ENCODE assay signal across 22 cellular contexts in genomic region chrX:150475466-150475865, GRCh38.
DNase-seq lines count a peak whose midpoint lies in the region; ATAC-seq and TF ChIP-seq lines count a peak whose summit lies in the region.
"Had no signal": no experiment of that assay in that cellular context is flagged by ENCODE, and none has a peak within 500 bp of the region (broad histone marks: within the 10 kb centered on the region; RNA-seq: fewer than 3 reads in every experiment).

No MANE protein-coding gene starts in this region.

- H2AK5ac ChIP-seq in IMR-90 (ENCODE audit: low read depth, low read length), result no peak overlapping the region; the same call in 1 of the 2 replicates

- peak overlapping the region; percentile 10; the same call in 1 of the 2 replicates for H4K5ac ChIP-seq in IMR-90 (ENCODE audit: low read depth, low read length)

- intact Hi-C loops in IMR-90 (cut with micrococcal nuclease), result no loop called here

- H3K23ac ChIP-seq in IMR-90 (ENCODE audit: low read depth, low read length), result 0 out of 2 replicates have a peak overlapping the region, but pooled peaks have one; percentile 61

- POLR2A ChIA-PET in IMR-90 (lab: Charles Lee; ENCODE audit: unreplicated experiment), result no interaction called here

- H3K4me3 ChIP-seq in IMR-90 (ENCODE audit: insufficient read depth, low read depth, low read length) (no peak overlapping the region), adipocyte (ENCODE audit: low read length) (no peak overlapping the region), fibroblast of the aortic adventitia (ENCODE audit: low read depth, low read length) (no peak overlapping the region)
- H3K4me3 ChIP-seq: K562 had no signal

- H3K79me1 ChIP-seq in IMR-90 (ENCODE audit: low read depth in 1 of 2, low read length in 2 of 2), result peaks cover 0 to 13% of the 10 kb centered on the region in 2 experiments; a peak in 2 of 4 replicates

- ATAC-seq in IMR-90 (ENCODE audit: low read depth), result no peak
- ATAC-seq: HCT116, K562, PC-3 had no signal

- H3K14ac ChIP-seq in IMR-90 (replicated peaks; ENCODE audit: low read depth, low read length), result peak overlapping the region; percentile 29; the same call in 1 of the 2 replicates

- in situ Hi-C loops in IMR-90 (cut with MboI; ENCODE audit: low sequenced_read_pairs), result loop anchor here (25.0 kb wide), 1 partner anchor 513 kb away; no protein-coding TSS in a partner anchor

- H2BK120ac ChIP-seq in IMR-90 (ENCODE audit: low read depth, low read length), result peak overlapping the region; percentile 52; the same call in 1 of the 2 replicates

- TF ChIP-seq POLR2A in IMR-90 (IDR thresholded peaks at IDR 0.05; ENCODE audit: low read depth, low read length), result no peak

- H3K56ac ChIP-seq in IMR-90 (ENCODE audit: extremely low read depth, insufficient read depth, low read length), result no peak overlapping the region

- no peak overlapping the region for H3K9ac ChIP-seq in IMR-90 (ENCODE audit: low read depth, low read length)
- H3K9ac ChIP-seq in adipocyte (ENCODE audit: low read length), result no peak overlapping the region

- H2AFZ ChIP-seq in IMR-90 (replicated peaks; ENCODE audit: low read length, poor library complexity), result no peak overlapping the region

- no peak overlapping the region for H2BK15ac ChIP-seq in IMR-90 (ENCODE audit: low read depth, low read length)

- TF ChIP-seq RAD21 in IMR-90 (IDR thresholded peaks at IDR 0.05; ENCODE audit: low read length), result no peak

- peak; percentile 7 for DNase-seq in IMR-90
- peak; percentile 39 for DNase-seq in adipocyte (ENCODE audit: low read depth)
- peak; percentile 37 for DNase-seq in fibroblast of the aortic adventitia (ENCODE audit: low read depth)
- peak; percentile 32 for DNase-seq in stromal cell of bone marrow (ENCODE audit: low read depth)
- no peak for DNase-seq in GM19238 (ENCODE audit: insufficient read length, low spot score)
- no peak for DNase-seq in activated naive CD4-positive, alpha-beta T cell treated with Interleukin-2 at 50 U/mL for 16 hours
- no peak for DNase-seq in activated CD4-positive, CD25-positive, alpha-beta regulatory T cell treated with anti-CD3 and anti-CD28 coated beads, Interleukin-2, amount 50 U/mL, for 72 hours
- DNase-seq: Caco-2; CD4-positive, alpha-beta T cell; DMS153; GF-D8; GOT3; NCI-H1048; NCI-H1436; NCI-H1930; NCI-H226; NCI-H524 treated with DMSO at 0.1 percent for 48 hours; PC-3; RPMI8226; SIG-M5 had no signal

- no peaks in the 10 kb centered on the region for H3K9me3 ChIP-seq in IMR-90 (ENCODE audit: control insufficient read depth, insufficient read depth, low read length)
- no peaks in the 10 kb centered on the region for H3K9me3 ChIP-seq in adipocyte (ENCODE audit: control insufficient read depth, low read length)
- H3K9me3 ChIP-seq: Caco-2 had no signal

- peak overlapping the region; percentile 17; the same call in 1 of the 2 replicates for H4K91ac ChIP-seq in IMR-90 (ENCODE audit: insufficient read depth, low read depth, low read length)

- H3K4me1 ChIP-seq in IMR-90 (ENCODE audit: control insufficient read depth, insufficient read depth, low read length), result peaks cover 5% of the 10 kb centered on the region; the same call in 1 of the 2 replicates
- H3K4me1 ChIP-seq in adipocyte (ENCODE audit: control insufficient read depth, insufficient read depth, low read length), result peaks cover 23% of the 10 kb centered on the region
- H3K4me1 ChIP-seq: Caco-2 had no signal

- no TSS peak for BruUV-seq in IMR-90 (replicated peaks; lab: Mats Ljungman, UMichigan)

- dilution Hi-C loops in IMR-90 (cut with HindIII; ENCODE audit: low sequenced_read_pairs, unreplicated experiment), result no loop called here

- CTCF ChIA-PET in IMR-90 (lab: Yijun Ruan, JAX), result no interaction called here

- H3K4me2 ChIP-seq in IMR-90 (ENCODE audit: low read depth, low read length), result no peak overlapping the region

- H3K27ac ChIP-seq in IMR-90 (ENCODE audit: insufficient read depth, low read length), result peak overlapping the region; percentile 84; the same call in 1 of the 2 replicates

- TF ChIP-seq CTCF in IMR-90 (conservative IDR thresholded peaks at IDR 0.05; ENCODE audit: low read depth, low read length) (no peak), fibroblast of the aortic adventitia (IDR thresholded peaks at IDR 0.05; ENCODE audit: insufficient read depth, low read length) (no peak)

- H3K4ac ChIP-seq in IMR-90 (ENCODE audit: low read depth, low read length), result peak overlapping the region; percentile 40

- H3K18ac ChIP-seq in IMR-90 (ENCODE audit: low read depth, low read length), result no peak overlapping the region; the same call in 1 of the 2 replicates

- H2BK20ac ChIP-seq in IMR-90 (ENCODE audit: low read depth, low read length), result peak overlapping the region; percentile 49; the same call in 1 of the 2 replicates

- no peak overlapping the region for H2BK5ac ChIP-seq in IMR-90 (ENCODE audit: low read depth, low read length, poor library complexity, severe bottlenecking)

- peaks cover 10% of the 10 kb centered on the region for H3K9me1 ChIP-seq in IMR-90 (ENCODE audit: insufficient read depth, low read length)

- peaks cover 7% of the 10 kb centered on the region for H4K20me1 ChIP-seq in IMR-90 (ENCODE audit: insufficient read depth, low read length)

- WGBS in IMR-90 (ENCODE audit: extremely low coverage in 2 of 2, insufficient read length in 1 of 2), 2 experiments, result no CpG with 5 or more reads among the region's 2 CpGs

- H3K36me3 ChIP-seq in IMR-90 (ENCODE audit: control insufficient read depth, insufficient read depth, low read length) (peaks cover 8% of the 10 kb centered on the region), adipocyte (ENCODE audit: control insufficient read depth, insufficient read depth, low read length, severe bottlenecking) (peaks cover 4% of the 10 kb centered on the region)

- no peak overlapping the region for H2AK9ac ChIP-seq in IMR-90 (replicated peaks; ENCODE audit: low read depth, low read length, poor library complexity)

- 0 out of 4 replicates have a peak overlapping the region, but pooled peaks of 1 of the 2 experiments have one; percentile 9 for H4K8ac ChIP-seq in IMR-90 (ENCODE audit: low read depth in 2 of 2, low read length in 2 of 2)

- H3K27me3 ChIP-seq in IMR-90 (ENCODE audit: control insufficient read depth, insufficient read depth, low read length) (no peaks in the 10 kb centered on the region), adipocyte (replicated peaks; ENCODE audit: control insufficient read depth, insufficient read depth, low read length) (peaks cover 7% of the 10 kb centered on the region)

TF ChIP-seq in IMR-90, 13 proteins besides CTCF, POLR2A, EP300 and RAD21:
- no peak for TF ChIP-seq USF2 (IDR thresholded peaks at IDR 0.05; ENCODE audit: low read depth, low read length)
- no peak for TF ChIP-seq ELK1 (IDR thresholded peaks at IDR 0.05; ENCODE audit: borderline replicate concordance, low read depth, low read length)
- no peak for TF ChIP-seq MXI1 (IDR thresholded peaks at IDR 0.05; ENCODE audit: borderline replicate concordance, low read depth, low read length)
- TF ChIP-seq MAZ (IDR thresholded peaks at IDR 0.05; ENCODE audit: borderline replicate concordance, low read depth, low read length), result no peak
- TF ChIP-seq NFE2L2 (IDR thresholded peaks at IDR 0.05; ENCODE audit: low read depth, low read length), result no peak
- no peak for TF ChIP-seq CEBPB (IDR thresholded peaks at IDR 0.05; ENCODE audit: low read depth, low read length)
- TF ChIP-seq FOS (IDR thresholded peaks at IDR 0.05; ENCODE audit: low read depth, low read length), result no peak
- TF ChIP-seq RCOR1 (IDR thresholded peaks at IDR 0.05; ENCODE audit: insufficient replicate concordance, low read length), result no peak

Comparison
In these comparisons a context has a peak if more than half of its experiments do, and no peak if none do; other contexts are left out.
1. DNase-seq: peak in IMR-90 (single experiment), adipocyte (single experiment), fibroblast of the aortic adventitia (single experiment) and stromal cell of bone marrow (single experiment); none in GM19238 (single experiment), activated naive CD4-positive, alpha-beta T cell treated with Interleukin-2 at 50 U/mL for 16 hours (single experiment) and activated CD4-positive, CD25-positive, alpha-beta regulatory T cell treated with anti-CD3 and anti-CD28 coated beads, Interleukin-2, amount 50 U/mL, for 72 hours (single experiment).